ENCODE assay signal across 34 cellular contexts in genomic region chr19:53015730-53016129, GRCh38. TPM values are rescaled to one million over a fixed set of nuclear protein-coding genes. Genes with fewer than 3 reads are reported as not detected.
"Had no signal": no experiment of that assay in that cellular context is flagged by ENCODE, and none has a peak within 500 bp of the region (broad histone marks: within the 10 kb centered on the region; RNA-seq: fewer than 3 reads in every experiment).

No MANE protein-coding gene starts in this region.

- H3K4me1 ChIP-seq: adrenal gland, body of pancreas, esophagus muscularis mucosa, foreskin keratinocyte, gastrocnemius medialis, heart left ventricle had no signal

- H3K27me3 ChIP-seq: adrenal gland, body of pancreas, foreskin keratinocyte, gastrocnemius medialis had no signal

- DNase-seq: activated CD4-positive, alpha-beta memory T cell treated with anti-CD3 and anti-CD28 coated beads for 36 hours; activated CD4-positive, alpha-beta T cell treated with anti-CD3 and anti-CD28 coated beads for 36 hours; activated CD4-positive, alpha-beta T cell treated with anti-CD3 and anti-CD28 coated beads, Interleukin-2, amount 10 ng/mL, durations not matched to agents 24 days and 14 days; activated CD4-positive, CD25-positive, alpha-beta regulatory T cell; activated CD4-positive, CD25-positive, alpha-beta regulatory T cell treated with anti-CD3 and anti-CD28 coated beads, Interleukin-2, amount 50 U/mL, for 72 hours; activated CD8-positive, alpha-beta memory T cell treated with anti-CD3 and anti-CD28 coated beads, Interleukin-2, amount 10 ng/mL, durations not matched to agents 7 days and 5 days; activated CD8-positive, alpha-beta memory T cell treated with anti-CD3 and anti-CD28 coated beads, Interleukin-2, amount 50 U/mL, for 48 hours; activated CD8-positive, alpha-beta T cell treated with anti-CD3 and anti-CD28 coated beads, Interleukin-2, amount 10 ng/mL, durations not matched to agents 7 days and 5 days; activated naive CD4-positive, alpha-beta T cell treated with anti-CD3 and anti-CD28 coated beads for 36 hours; activated naive CD8-positive, alpha-beta T cell treated with anti-CD3 and anti-CD28 coated beads for 36 hours; activated naive CD8-positive, alpha-beta T cell treated with anti-CD3 and anti-CD28 coated beads, Interleukin-2, amount 50 U/mL, for 24 hours; activated T-cell treated with anti-CD3 and anti-CD28 coated beads for 4 hours; activated T-cell treated with anti-CD3 and anti-CD28 coated beads, Interleukin-2, amount 50 U/mL, for 24 hours; activated T-cell treated with anti-CD3 and anti-CD28 coated beads, Interleukin-2, amount 50 U/mL, for 72 hours; adrenal gland; amygdala; aorta; body of pancreas; caudate nucleus; cortex of kidney; dermis blood vessel endothelial cell; effector CD4-positive, alpha-beta T cell; effector memory CD8-positive, alpha-beta T cell; erythroblast; foreskin keratinocyte; gastrocnemius medialis; glutamatergic neuron; heart left ventricle; T-helper 2 cell had no signal

- H3K9me3 ChIP-seq: gastrocnemius medialis had no signal

- H3K36me3 ChIP-seq: adrenal gland, esophagus muscularis mucosa, gastrocnemius medialis, heart left ventricle had no signal

- ATAC-seq: activated CD4-positive, alpha-beta T cell treated with anti-CD3 and anti-CD28 coated beads for 36 hours; activated CD8-positive, alpha-beta memory T cell treated with anti-CD3 and anti-CD28 coated beads, Interleukin-2, amount 10 ng/mL, durations not matched to agents 7 days and 5 days; activated CD8-positive, alpha-beta T cell treated with anti-CD3 and anti-CD28 coated beads, Interleukin-2, amount 10 ng/mL, durations not matched to agents 7 days and 5 days; activated naive CD8-positive, alpha-beta T cell treated with anti-CD3 and anti-CD28 coated beads, Interleukin-2, amount 50 U/mL, for 24 hours; activated T-cell treated with anti-CD3 and anti-CD28 coated beads, Interleukin-2, amount 50 U/mL, for 72 hours; body of pancreas; effector memory CD8-positive, alpha-beta T cell; foreskin keratinocyte; gastrocnemius medialis; heart left ventricle had no signal

- H3K27ac ChIP-seq: adrenal gland, body of pancreas, esophagus muscularis mucosa, foreskin keratinocyte, gastrocnemius medialis, heart left ventricle had no signal

- FAIRE-seq: colon had no signal

- H3K4me3 ChIP-seq: adrenal gland, body of pancreas, esophagus muscularis mucosa, gastrocnemius medialis, heart left ventricle had no signal

RNA-seq across cellular contexts. Expression of gene ERVV-1, which starts 2.0 kb away (rescaled TPM):
- total RNA-seq: activated CD4-positive, alpha-beta memory T cell treated with anti-CD3 and anti-CD28 coated beads for 36 hours; activated CD4-positive, alpha-beta T cell treated with anti-CD3 and anti-CD28 coated beads, Interleukin-2, amount 10 ng/mL, durations not matched to agents 24 days and 14 days; activated CD8-positive, alpha-beta memory T cell treated with anti-CD3 and anti-CD28 coated beads for 36 hours; activated CD8-positive, alpha-beta memory T cell treated with anti-CD3 and anti-CD28 coated beads, Interleukin-2, amount 10 ng/mL, durations not matched to agents 7 days and 5 days; activated CD8-positive, alpha-beta T cell treated with anti-CD3 and anti-CD28 coated beads, Interleukin-2, amount 10 ng/mL, durations not matched to agents 7 days and 5 days; activated naive CD4-positive, alpha-beta T cell treated with anti-CD3 and anti-CD28 coated beads for 36 hours; activated naive CD8-positive, alpha-beta T cell treated with anti-CD3 and anti-CD28 coated beads for 36 hours; activated T-cell treated with anti-CD3 and anti-CD28 coated beads, Interleukin-2, amount 50 U/mL, for 72 hours; adrenal gland; aorta; body of pancreas; chondrocyte; dermis blood vessel endothelial cell; esophagus muscularis mucosa; foreskin keratinocyte; heart left ventricle; T-helper 1 cell treated with Interleukin-12 subunit alpha and Interleukin-12 subunit beta and Interleukin-4 antibody, amounts not matched to agents 30 ng/mL and 1 ng/mL, for 36 hours had no signal
- polyA plus RNA-seq: adrenal gland, aorta, foreskin keratinocyte had no signal

RNA-seq across cellular contexts. Expression of gene ERVV-2, which starts 28.8 kb away (rescaled TPM):
- total RNA-seq: activated CD4-positive, alpha-beta memory T cell treated with anti-CD3 and anti-CD28 coated beads for 36 hours; activated CD4-positive, alpha-beta T cell treated with anti-CD3 and anti-CD28 coated beads for 36 hours; activated CD4-positive, alpha-beta T cell treated with anti-CD3 and anti-CD28 coated beads, Interleukin-2, amount 10 ng/mL, durations not matched to agents 24 days and 14 days; activated CD8-positive, alpha-beta memory T cell treated with anti-CD3 and anti-CD28 coated beads for 36 hours; activated CD8-positive, alpha-beta memory T cell treated with anti-CD3 and anti-CD28 coated beads, Interleukin-2, amount 10 ng/mL, durations not matched to agents 7 days and 5 days; activated CD8-positive, alpha-beta T cell treated with anti-CD3 and anti-CD28 coated beads, Interleukin-2, amount 10 ng/mL, durations not matched to agents 7 days and 5 days; activated naive CD4-positive, alpha-beta T cell treated with anti-CD3 and anti-CD28 coated beads for 36 hours; activated naive CD8-positive, alpha-beta T cell treated with anti-CD3 and anti-CD28 coated beads for 36 hours; activated T-cell treated with anti-CD3 and anti-CD28 coated beads, Interleukin-2, amount 50 U/mL, for 72 hours; adrenal gland; aorta; body of pancreas; chondrocyte; dermis blood vessel endothelial cell; esophagus muscularis mucosa; foreskin keratinocyte; gastrocnemius medialis; heart left ventricle; T-helper 1 cell treated with Interleukin-12 subunit alpha and Interleukin-12 subunit beta and Interleukin-4 antibody, amounts not matched to agents 30 ng/mL and 1 ng/mL, for 36 hours had no signal
- polyA plus RNA-seq: adrenal gland, aorta, foreskin keratinocyte, heart left ventricle had no signal
